ENCODE assay signal across 9 cellular contexts in the genomic region with DNA sequence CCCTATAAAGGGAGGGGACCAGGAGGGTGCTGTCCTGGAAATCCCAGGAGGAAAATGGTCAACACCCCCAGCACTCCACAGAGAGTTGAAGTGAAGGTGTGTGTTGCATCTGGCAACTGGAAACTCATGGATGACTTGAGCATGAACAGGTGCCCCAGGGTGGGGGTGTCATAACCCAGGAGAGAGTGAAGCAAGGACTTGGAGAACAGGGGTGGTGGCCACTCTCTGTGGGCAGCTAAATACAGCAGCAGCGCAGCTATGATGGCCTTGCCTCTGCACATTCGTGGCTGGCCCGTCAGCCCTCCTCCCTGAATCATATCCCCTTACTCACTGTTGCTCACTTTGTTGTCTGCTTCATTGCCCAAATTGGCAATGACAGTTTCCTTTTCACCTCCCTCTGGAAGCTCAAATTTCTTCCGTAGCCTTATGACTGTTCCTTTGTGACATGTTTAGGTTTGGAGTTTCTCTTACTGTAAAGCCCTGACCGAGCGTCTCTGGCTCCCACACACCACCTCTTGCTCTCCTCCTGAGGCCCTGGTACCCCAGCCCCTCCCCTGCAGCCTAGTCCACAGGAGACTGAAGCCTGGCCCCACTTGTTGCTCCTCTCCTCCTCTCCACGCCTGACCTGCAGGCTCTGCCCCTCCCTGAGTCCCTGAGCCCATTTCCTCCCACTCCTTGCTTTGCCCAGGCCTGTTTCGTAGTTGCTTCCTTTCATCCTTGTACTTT.
DNase-seq lines count a peak whose midpoint lies in the region; ATAC-seq, FAIRE-seq and TF ChIP-seq lines count a peak whose summit lies in the region.
"Had no signal": no experiment of that assay in that cellular context is flagged by ENCODE, and none has a peak within 500 bp of the region (broad histone marks: within the 10 kb centered on the region; RNA-seq: fewer than 3 reads in every experiment).

No MANE protein-coding gene starts in this region.

- POLR2A ChIA-PET in Panc1 (lab: Charles Lee) = no interaction called here

- no peaks in the 10 kb centered on the region; the same call in 1 of the 2 replicates for H3K27me3 ChIP-seq in Panc1 (ENCODE audit: control insufficient read depth, insufficient read depth, low read length)

- no peak overlapping the region for H3K27ac ChIP-seq in Panc1 (ENCODE audit: low read length)
- H3K27ac ChIP-seq: SK-N-MC had no signal

- no peaks in the 10 kb centered on the region for H3K36me3 ChIP-seq in Panc1 (ENCODE audit: control insufficient read depth, insufficient read depth, low read length)

- FAIRE-seq in GM12892 (lab: Jason Lieb, UNC) = no peak

- intact Hi-C loops in Panc1 (cut with micrococcal nuclease; ENCODE audit: unreplicated experiment) = no loop called here

- in situ Hi-C loops in Panc1 (cut with HindIII; ENCODE audit: low pct_unique_long_range_greater_than_20kb, low sequenced_read_pairs) = no loop called here

- H3K4me3 ChIP-seq in Panc1 (ENCODE audit: low read depth in 2 of 2, low read length in 2 of 2) = peak overlapping the region in 1 of 2 experiments; percentile 41; a peak in 2 of 4 replicates
- H3K4me3 ChIP-seq: SK-N-MC had no signal

- no peaks in the 10 kb centered on the region for H3K4me1 ChIP-seq in Panc1 (ENCODE audit: control insufficient read depth, insufficient read depth, low read length)

- peak; percentile 61 for DNase-seq in EL
- DNase-seq in Panc1 (ENCODE audit: low read depth, low spot score) = peak; percentile 91
- DNase-seq in retina = peak; percentile 75
- DNase-seq in GM12892 (ENCODE audit: insufficient read length) = no peak
- no peak for DNase-seq in T-helper 9 cell
- DNase-seq in GM20000 (ENCODE audit: low spot score) = no peak
- DNase-seq in SKM-1 (lab: John Stamatoyannopoulos, UW; ENCODE audit: unreplicated experiment) = no peak

- ATAC-seq in Panc1 (peak; percentile 78), esophagus mucosa (peak; percentile 72)

- BruUV-seq in Panc1 (replicated peaks; lab: Mats Ljungman, UMichigan) = no TSS peak

- TF ChIP-seq CTCF in Panc1 (IDR thresholded peaks at IDR 0.05) (no peak), GM20000 (IDR thresholded peaks at IDR 0.05; ENCODE audit: extremely low read depth, missing control alignments) (no peak)

- no peaks in the 10 kb centered on the region for H3K9me3 ChIP-seq in Panc1 (ENCODE audit: control insufficient read depth, insufficient read depth, low read depth, low read length)

- no peak for TF ChIP-seq POLR2A in GM12892 (IDR thresholded peaks at IDR 0.05; ENCODE audit: low read depth, low read length)

- CTCF ChIA-PET in Panc1 (lab: Charles Lee) = interaction anchor here (0.6 kb wide), 1 partner anchor 1208 kb away, joined by 3 read pairs; no protein-coding TSS in a partner anchor

Comparison
In these comparisons a context has a peak if more than half of its experiments do, and no peak if none do; other contexts are left out.
1. DNase-seq: peak in EL (single experiment), Panc1 (single experiment) and retina (single experiment); none in GM12892 (single experiment), T-helper 9 cell (single experiment), GM20000 (single experiment) and SKM-1 (single experiment).